ENCODE assay signal across 15 cellular contexts in the genomic region with DNA sequence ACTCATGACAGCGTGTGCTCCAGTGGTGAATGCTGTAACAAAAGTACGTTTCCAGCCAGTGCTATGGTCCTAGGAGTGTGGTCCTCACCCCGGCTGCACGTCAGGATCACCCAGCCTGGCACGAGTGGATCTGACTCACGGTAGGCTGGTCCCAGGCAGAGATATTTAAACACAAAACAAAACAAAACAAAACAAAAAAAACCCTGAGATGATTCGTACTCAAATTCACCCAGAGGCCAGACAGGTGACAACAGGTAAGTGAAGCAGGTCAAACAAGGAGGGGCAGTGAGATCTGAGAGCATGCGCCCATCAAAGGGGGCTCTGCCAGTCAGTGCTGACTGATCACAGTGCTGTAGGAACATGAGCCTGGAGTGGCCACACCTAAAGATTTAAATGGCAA. TPM values are rescaled to one million over a fixed set of nuclear protein-coding genes. Genes with fewer than 3 reads are reported as not detected.
DNase-seq lines count a peak whose midpoint lies in the region; ATAC-seq and TF ChIP-seq lines count a peak whose summit lies in the region.
"Had no signal": no experiment of that assay in that cellular context is flagged by ENCODE, and none has a peak within 500 bp of the region (broad histone marks: within the 10 kb centered on the region; RNA-seq: fewer than 3 reads in every experiment).

No MANE protein-coding gene starts in this region.

- in situ Hi-C loops in brain microvascular endothelial cell (cut with HindIII; ENCODE audit: low pct_ligation_motif_present, low sequenced_read_pairs), result no loop called here

- H3K36me3 ChIP-seq in GM23338 (ENCODE audit: insufficient read depth) (no peaks in the 10 kb centered on the region), brain microvascular endothelial cell (replicated peaks) (no peaks in the 10 kb centered on the region)

- H3K9me3 Mint-ChIP-seq in GM23338, result no peaks in the 10 kb centered on the region
- H3K9me3 Mint-ChIP-seq: CD14-positive monocyte had no signal

- DNase-seq in GM23338 (ENCODE audit: low spot score) (no peak), RWPE1 (ENCODE audit: low spot score) (peak; percentile 11), epithelial cell of prostate (ENCODE audit: low read depth, low spot score) (peak; percentile 6), brain microvascular endothelial cell (no peak)
- DNase-seq in stimulated activated CD4-positive, alpha-beta T cell treated with anti-CD3 and anti-CD28 coated beads, Interleukin-4, amount 100 ng/mL, for 4 hours, result no peak
- no peak for DNase-seq in stimulated activated CD4-positive, alpha-beta T cell treated with anti-CD3 and anti-CD28 coated beads, Interleukin-4, amount 100 ng/mL, for 1 hour
- DNase-seq: COR-L47, NCI-H1436 treated with DMSO at 0.1 percent for 48 hours, NCI-H2081, NCI-H510A, SIG-M5 had no signal

- no peak overlapping the region for H3K27ac Mint-ChIP-seq in GM23338
- H3K27ac Mint-ChIP-seq: CD14-positive monocyte had no signal

- no peaks in the 10 kb centered on the region for H3K4me1 ChIP-seq in GM23338 (ENCODE audit: insufficient read depth)
- H3K4me1 ChIP-seq: A549 had no signal

- H2AFZ ChIP-seq in GM23338, result no peak overlapping the region

- no peaks in the 10 kb centered on the region for H3K79me2 ChIP-seq in GM23338 (replicated peaks; ENCODE audit: insufficient read depth)

- TF ChIP-seq CTCF in GM23338 (conservative IDR thresholded peaks at IDR 0.05; ENCODE audit: low read depth in 2 of 2) (no peak), RWPE1 (conservative IDR thresholded peaks at IDR 0.05; ENCODE audit: low read depth) (no peak), brain microvascular endothelial cell (IDR thresholded peaks at IDR 0.05; ENCODE audit: low read depth, low read length, missing control alignments) (no peak)

- POLR2A ChIA-PET in RWPE1 (lab: Yijun Ruan, JAX; ENCODE audit: low non-redundant PET), result no interaction called here

- H3K4me3 Mint-ChIP-seq in GM23338, result no peak overlapping the region
- H3K4me3 Mint-ChIP-seq: CD14-positive monocyte had no signal

- no peak overlapping the region for H3K27ac ChIP-seq in GM23338 (ENCODE audit: low read depth)
- H3K27ac ChIP-seq in RWPE1, result no peak overlapping the region
- no peak overlapping the region for H3K27ac ChIP-seq in epithelial cell of prostate
- peak overlapping the region in 12 of 21 experiments; percentile 32 to 65 (median 44) for H3K27ac ChIP-seq in skin epidermis
- H3K27ac ChIP-seq in brain microvascular endothelial cell, result no peak overlapping the region
- H3K27ac ChIP-seq: A549 had no signal

- no peak overlapping the region for H3K4me3 ChIP-seq in GM23338
- H3K4me3 ChIP-seq in skin epidermis, result no peak overlapping the region
- no peak overlapping the region for H3K4me3 ChIP-seq in brain microvascular endothelial cell (ENCODE audit: low read depth, low read length)
- H3K4me3 ChIP-seq: A549, GM12878 had no signal

- no peaks in the 10 kb centered on the region for H3K9me2 ChIP-seq in GM23338 (ENCODE audit: insufficient read depth)

- no peaks in the 10 kb centered on the region; the same call in 2 of the 3 replicates for H3K4me1 Mint-ChIP-seq in GM23338

- H3K27me3 Mint-ChIP-seq in GM23338 (ENCODE audit: insufficient read depth, low read depth, poor library complexity), result peaks cover 3% of the 10 kb centered on the region

- H3K27me3 ChIP-seq in GM23338 (ENCODE audit: insufficient read depth) (no peaks in the 10 kb centered on the region), brain microvascular endothelial cell (replicated peaks) (no peaks in the 10 kb centered on the region)

- H4K20me1 ChIP-seq in GM23338 (replicated peaks; ENCODE audit: insufficient read depth), result no peaks in the 10 kb centered on the region

- no peaks in the 10 kb centered on the region for H3K36me3 Mint-ChIP-seq in GM23338 (ENCODE audit: low read depth)

- CTCF ChIA-PET in RWPE1 (lab: Yijun Ruan, JAX), result no interaction called here

- H3F3A ChIP-seq in GM23338 (replicated peaks; ENCODE audit: low read depth), result no peaks in the 10 kb centered on the region

- H3K4me2 ChIP-seq in GM23338, result no peak overlapping the region
- H3K4me2 ChIP-seq: A549 had no signal

- peak; percentile 53 for ATAC-seq in GM23338
- ATAC-seq: A549, GM12878 had no signal

TF ChIP-seq in GM23338, 12 proteins besides CTCF, POLR2A, EP300 and RAD21 (continues in another document):
- TF ChIP-seq EZH2phosphoT487 (IDR thresholded peaks at IDR 0.05; ENCODE audit: unreplicated experiment) (no peak), EZH2 (IDR thresholded peaks at IDR 0.05; ENCODE audit: low read depth, unreplicated experiment) (no peak), ZNF331 (CRISPR knock-in tag; IDR thresholded peaks at IDR 0.05; ENCODE audit: low read depth) (no peak), STAT1 (IDR thresholded peaks at IDR 0.05; ENCODE audit: unreplicated experiment) (no peak), POLR2AphosphoS5 (IDR thresholded peaks at IDR 0.05; ENCODE audit: low read depth) (no peak), ZNF114 (CRISPR knock-in tag; IDR thresholded peaks at IDR 0.05) (no peak), JUNB (IDR thresholded peaks at IDR 0.05; ENCODE audit: unreplicated experiment) (no peak), CREB1 (CRISPR knock-in tag; IDR thresholded peaks at IDR 0.05; ENCODE audit: low read depth) (no peak), NANOG (IDR thresholded peaks at IDR 0.05; ENCODE audit: borderline replicate concordance) (no peak)
- TF ChIP-seq, protein P1, sequence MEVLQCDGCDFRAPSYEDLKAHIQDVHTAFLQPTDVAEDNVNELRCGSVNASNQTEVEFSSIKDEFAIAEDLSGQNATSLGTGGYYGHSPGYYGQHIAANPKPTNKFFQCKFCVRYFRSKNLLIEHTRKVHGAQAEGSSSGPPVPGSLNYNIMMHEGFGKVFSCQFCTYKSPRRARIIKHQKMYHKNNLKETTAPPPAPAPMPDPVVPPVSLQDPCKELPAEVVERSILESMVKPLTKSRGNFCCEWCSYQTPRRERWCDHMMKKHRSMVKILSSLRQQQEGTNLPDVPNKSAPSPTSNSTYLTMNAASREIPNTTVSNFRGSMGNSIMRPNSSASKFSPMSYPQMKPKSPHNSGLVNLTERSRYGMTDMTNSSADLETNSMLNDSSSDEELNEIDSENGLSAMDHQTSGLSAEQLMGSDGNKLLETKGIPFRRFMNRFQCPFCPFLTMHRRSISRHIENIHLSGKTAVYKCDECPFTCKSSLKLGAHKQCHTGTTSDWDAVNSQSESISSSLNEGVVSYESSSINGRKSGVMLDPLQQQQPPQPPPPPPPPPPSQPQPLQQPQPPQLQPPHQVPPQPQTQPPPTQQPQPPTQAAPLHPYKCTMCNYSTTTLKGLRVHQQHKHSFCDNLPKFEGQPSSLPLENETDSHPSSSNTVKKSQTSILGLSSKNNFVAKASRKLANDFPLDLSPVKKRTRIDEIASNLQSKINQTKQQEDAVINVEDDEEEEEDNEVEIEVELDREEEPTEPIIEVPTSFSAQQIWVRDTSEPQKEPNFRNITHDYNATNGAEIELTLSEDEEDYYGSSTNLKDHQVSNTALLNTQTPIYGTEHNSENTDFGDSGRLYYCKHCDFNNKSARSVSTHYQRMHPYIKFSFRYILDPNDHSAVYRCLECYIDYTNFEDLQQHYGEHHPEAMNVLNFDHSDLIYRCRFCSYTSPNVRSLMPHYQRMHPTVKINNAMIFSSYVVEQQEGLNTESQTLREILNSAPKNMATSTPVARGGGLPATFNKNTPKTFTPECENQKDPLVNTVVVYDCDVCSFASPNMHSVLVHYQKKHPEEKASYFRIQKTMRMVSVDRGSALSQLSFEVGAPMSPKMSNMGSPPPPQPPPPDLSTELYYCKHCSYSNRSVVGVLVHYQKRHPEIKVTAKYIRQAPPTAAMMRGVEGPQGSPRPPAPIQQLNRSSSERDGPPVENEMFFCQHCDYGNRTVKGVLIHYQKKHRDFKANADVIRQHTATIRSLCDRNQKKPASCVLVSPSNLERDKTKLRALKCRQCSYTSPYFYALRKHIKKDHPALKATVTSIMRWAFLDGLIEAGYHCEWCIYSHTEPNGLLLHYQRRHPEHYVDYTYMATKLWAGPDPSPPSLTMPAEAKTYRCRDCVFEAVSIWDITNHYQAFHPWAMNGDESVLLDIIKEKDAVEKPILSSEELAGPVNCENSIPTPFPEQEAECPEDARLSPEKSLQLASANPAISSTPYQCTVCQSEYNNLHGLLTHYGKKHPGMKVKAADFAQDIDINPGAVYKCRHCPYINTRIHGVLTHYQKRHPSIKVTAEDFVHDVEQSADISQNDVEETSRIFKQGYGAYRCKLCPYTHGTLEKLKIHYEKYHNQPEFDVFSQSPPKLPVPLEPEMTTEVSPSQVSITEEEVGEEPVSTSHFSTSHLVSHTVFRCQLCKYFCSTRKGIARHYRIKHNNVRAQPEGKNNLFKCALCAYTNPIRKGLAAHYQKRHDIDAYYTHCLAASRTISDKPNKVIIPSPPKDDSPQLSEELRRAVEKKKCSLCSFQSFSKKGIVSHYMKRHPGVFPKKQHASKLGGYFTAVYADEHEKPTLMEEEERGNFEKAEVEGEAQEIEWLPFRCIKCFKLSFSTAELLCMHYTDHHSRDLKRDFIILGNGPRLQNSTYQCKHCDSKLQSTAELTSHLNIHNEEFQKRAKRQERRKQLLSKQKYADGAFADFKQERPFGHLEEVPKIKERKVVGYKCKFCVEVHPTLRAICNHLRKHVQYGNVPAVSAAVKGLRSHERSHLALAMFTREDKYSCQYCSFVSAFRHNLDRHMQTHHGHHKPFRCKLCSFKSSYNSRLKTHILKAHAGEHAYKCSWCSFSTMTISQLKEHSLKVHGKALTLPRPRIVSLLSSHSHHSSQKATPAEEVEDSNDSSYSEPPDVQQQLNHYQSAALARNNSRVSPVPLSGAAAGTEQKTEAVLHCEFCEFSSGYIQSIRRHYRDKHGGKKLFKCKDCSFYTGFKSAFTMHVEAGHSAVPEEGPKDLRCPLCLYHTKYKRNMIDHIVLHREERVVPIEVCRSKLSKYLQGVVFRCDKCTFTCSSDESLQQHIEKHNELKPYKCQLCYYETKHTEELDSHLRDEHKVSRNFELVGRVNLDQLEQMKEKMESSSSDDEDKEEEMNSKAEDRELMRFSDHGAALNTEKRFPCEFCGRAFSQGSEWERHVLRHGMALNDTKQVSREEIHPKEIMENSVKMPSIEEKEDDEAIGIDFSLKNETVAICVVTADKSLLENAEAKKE (CRISPR knock-in tag; IDR thresholded peaks at IDR 0.05), result no peak
- TF ChIP-seq, protein P2, sequence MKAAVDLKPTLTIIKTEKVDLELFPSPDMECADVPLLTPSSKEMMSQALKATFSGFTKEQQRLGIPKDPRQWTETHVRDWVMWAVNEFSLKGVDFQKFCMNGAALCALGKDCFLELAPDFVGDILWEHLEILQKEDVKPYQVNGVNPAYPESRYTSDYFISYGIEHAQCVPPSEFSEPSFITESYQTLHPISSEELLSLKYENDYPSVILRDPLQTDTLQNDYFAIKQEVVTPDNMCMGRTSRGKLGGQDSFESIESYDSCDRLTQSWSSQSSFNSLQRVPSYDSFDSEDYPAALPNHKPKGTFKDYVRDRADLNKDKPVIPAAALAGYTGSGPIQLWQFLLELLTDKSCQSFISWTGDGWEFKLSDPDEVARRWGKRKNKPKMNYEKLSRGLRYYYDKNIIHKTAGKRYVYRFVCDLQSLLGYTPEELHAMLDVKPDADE (IDR thresholded peaks at IDR 0.05), result no peak

RNA-seq across cellular contexts. Expression of a gene that starts 43.2 kb away (rescaled TPM):
- total RNA-seq in GM23338 (2014; rRNA removed; shearing (Covaris generic)), result 5.8 and 9.6 TPM in 2 replicates
- polyA plus RNA-seq in GM23338 (2016; fragmentation: Nextera tagmentation; extraction: Ambion mirVana), result 21.6 and 25.3 TPM in 2 replicates

RNA-seq across cellular contexts. Expression of a gene that starts 43.3 kb away (rescaled TPM):
- 171 and 266 TPM in 2 replicates for total RNA-seq in GM23338 (2014; rRNA removed; shearing (Covaris generic))
- polyA plus RNA-seq in GM23338 (2016; fragmentation: Nextera tagmentation; extraction: Ambion mirVana), result 873 and 893 TPM in 2 replicates

Comparison
In these comparisons a context has a peak if more than half of its experiments do, and no peak if none do; other contexts are left out.
1. DNase-seq: peak in RWPE1 (single experiment) and epithelial cell of prostate (single experiment); none in GM23338 (single experiment), stimulated activated CD4-positive, alpha-beta T cell treated with anti-CD3 and anti-CD28 coated beads, Interleukin-4, amount 100 ng/mL, for 4 hours (0 of 2), stimulated activated CD4-positive, alpha-beta T cell treated with anti-CD3 and anti-CD28 coated beads, Interleukin-4, amount 100 ng/mL, for 1 hour (single experiment) and brain microvascular endothelial cell (single experiment).
2. H3K27ac ChIP-seq: peak in skin epidermis (12 of 21); none in GM23338 (single experiment), RWPE1 (single experiment), epithelial cell of prostate (single experiment) and brain microvascular endothelial cell (single experiment).